In genomic region chr4:3385719-3386440, GRCh38 we compare ENCODE assay signal across 13 cellular contexts. TPM values are rescaled to one million over a fixed set of nuclear protein-coding genes. Genes with fewer than 3 reads are reported as not detected.
DNase-seq lines count a peak whose midpoint lies in the region; ATAC-seq and TF ChIP-seq lines count a peak whose summit lies in the region.
"Had no signal": no experiment of that assay in that cellular context is flagged by ENCODE, and none has a peak within 500 bp of the region (broad histone marks: within the 10 kb centered on the region; RNA-seq: fewer than 3 reads in every experiment).

No MANE protein-coding gene starts in this region.

- H3K9me3 Mint-ChIP-seq in activated CD8-positive, alpha-beta T cell treated with anti-CD3 and anti-CD28 coated beads, Interleukin-2, amount 10 ng/mL, durations not matched to agents 7 days and 5 days (ENCODE audit: insufficient read depth), result peaks cover 7% of the 10 kb centered on the region
- peaks cover 3% of the 10 kb centered on the region for H3K9me3 Mint-ChIP-seq in activated CD8-positive, alpha-beta T cell treated with anti-CD3 and anti-CD28 coated beads for 36 hours
- peaks cover 8% of the 10 kb centered on the region for H3K9me3 Mint-ChIP-seq in endodermal cell
- H3K9me3 Mint-ChIP-seq in natural killer cell treated with Interleukin-12 subunit alpha and Interleukin-12 subunit beta and Interleukin-15 and Interleukin-18, amount 100 ng/mL, for 72 hours, result peaks cover 3% of the 10 kb centered on the region

- H3K27ac ChIP-seq in endodermal cell (ENCODE audit: low read depth, low read length) (no peak overlapping the region), upper lobe of left lung (peak overlapping the region; percentile 81 to 94 (median 84))
- H3K27ac ChIP-seq: WERI-Rb-1 had no signal

- H3K4me3 ChIP-seq in endodermal cell (ENCODE audit: low read length) (no peak overlapping the region), upper lobe of left lung (peak overlapping the region in 3 of 4 donors; percentile 24 to 38 (median 37))

- DNase-seq in activated CD8-positive, alpha-beta T cell treated with anti-CD3 and anti-CD28 coated beads, Interleukin-2, amount 10 ng/mL, durations not matched to agents 7 days and 5 days, result no peak
- DNase-seq in activated CD8-positive, alpha-beta T cell treated with anti-CD3 and anti-CD28 coated beads for 36 hours, result no peak
- peak; percentile 41 for DNase-seq in endodermal cell
- no peak for DNase-seq in natural killer cell treated with Interleukin-12 subunit alpha and Interleukin-12 subunit beta and Interleukin-15 and Interleukin-18, amount 100 ng/mL, for 72 hours (ENCODE audit: low spot score)
- DNase-seq in upper lobe of left lung, result peak in 1 of 2 donors; percentile 90
- no peak for DNase-seq in glomerular visceral epithelial cell (ENCODE audit: extremely low spot score)
- no peak for DNase-seq in activated CD8-positive, alpha-beta memory T cell treated with anti-CD3 and anti-CD28 coated beads for 24 hours
- DNase-seq: activated naive CD4-positive, alpha-beta T cell treated with anti-CD3 and anti-CD28 coated beads, Interleukin-2, amount 50 U/mL, for 16 hours; NCI-H1694; WERI-Rb-1 had no signal

- ATAC-seq in activated CD8-positive, alpha-beta T cell treated with anti-CD3 and anti-CD28 coated beads, Interleukin-2, amount 10 ng/mL, durations not matched to agents 7 days and 5 days, result no peak
- ATAC-seq in activated CD8-positive, alpha-beta T cell treated with anti-CD3 and anti-CD28 coated beads for 36 hours, result no peak
- ATAC-seq in natural killer cell treated with Interleukin-12 subunit alpha and Interleukin-12 subunit beta and Interleukin-15 and Interleukin-18, amount 100 ng/mL, for 72 hours, result peak in 1 of 2 donors; percentile 17
- ATAC-seq in upper lobe of left lung (ENCODE audit: low FRiP score in 2 of 2) (peak; percentile 30 to 34), GM19023 (IDR thresholded peaks at IDR 0.05; ENCODE audit: unreplicated experiment) (no peak)

- TF ChIP-seq EP300 in upper lobe of left lung (IDR thresholded peaks at IDR 0.05), result no peak

- TF ChIP-seq CTCF in activated CD8-positive, alpha-beta T cell treated with anti-CD3 and anti-CD28 coated beads for 36 hours (IDR thresholded peaks at IDR 0.05), result no peak
- TF ChIP-seq CTCF in endodermal cell (conservative IDR thresholded peaks at IDR 0.05) (no peak), upper lobe of left lung (IDR thresholded peaks at IDR 0.05) (no peak)

- peaks cover 12% of the 10 kb centered on the region for H3K4me1 Mint-ChIP-seq in activated CD8-positive, alpha-beta T cell treated with anti-CD3 and anti-CD28 coated beads, Interleukin-2, amount 10 ng/mL, durations not matched to agents 7 days and 5 days (ENCODE audit: low read depth)
- H3K4me1 Mint-ChIP-seq in activated CD8-positive, alpha-beta T cell treated with anti-CD3 and anti-CD28 coated beads for 36 hours (ENCODE audit: low read depth), result peaks cover 2% of the 10 kb centered on the region
- peaks cover 31% of the 10 kb centered on the region for H3K4me1 Mint-ChIP-seq in endodermal cell
- H3K4me1 Mint-ChIP-seq in natural killer cell treated with Interleukin-12 subunit alpha and Interleukin-12 subunit beta and Interleukin-15 and Interleukin-18, amount 100 ng/mL, for 72 hours (ENCODE audit: low read depth in 2 of 2), result peaks cover 7 to 27% of the 10 kb centered on the region in 2 donors

- peaks cover 5% of the 10 kb centered on the region for H3K36me3 Mint-ChIP-seq in activated CD8-positive, alpha-beta T cell treated with anti-CD3 and anti-CD28 coated beads, Interleukin-2, amount 10 ng/mL, durations not matched to agents 7 days and 5 days (ENCODE audit: low read depth)
- peaks cover 2% of the 10 kb centered on the region for H3K36me3 Mint-ChIP-seq in activated CD8-positive, alpha-beta T cell treated with anti-CD3 and anti-CD28 coated beads for 36 hours (ENCODE audit: low read depth)
- H3K36me3 Mint-ChIP-seq in endodermal cell (ENCODE audit: low read depth), result peaks cover 8% of the 10 kb centered on the region
- peaks cover 6% of the 10 kb centered on the region for H3K36me3 Mint-ChIP-seq in natural killer cell treated with Interleukin-12 subunit alpha and Interleukin-12 subunit beta and Interleukin-15 and Interleukin-18, amount 100 ng/mL, for 72 hours

- POLR2A ChIA-PET in activated CD8-positive, alpha-beta T cell treated with anti-CD3 and anti-CD28 coated beads, Interleukin-2, amount 10 ng/mL, durations not matched to agents 7 days and 5 days (lab: Charles Lee), result no interaction called here
- POLR2A ChIA-PET in activated CD8-positive, alpha-beta T cell treated with anti-CD3 and anti-CD28 coated beads for 36 hours (lab: Charles Lee), result no interaction called here

- H3K9ac ChIP-seq in endodermal cell (ENCODE audit: extremely low read depth, low read length, poor library complexity, severe bottlenecking), result no peak overlapping the region

- peaks cover 7% of the 10 kb centered on the region for H3K27me3 Mint-ChIP-seq in activated CD8-positive, alpha-beta T cell treated with anti-CD3 and anti-CD28 coated beads, Interleukin-2, amount 10 ng/mL, durations not matched to agents 7 days and 5 days (ENCODE audit: low read depth)
- peaks cover 3% of the 10 kb centered on the region for H3K27me3 Mint-ChIP-seq in activated CD8-positive, alpha-beta T cell treated with anti-CD3 and anti-CD28 coated beads for 36 hours
- H3K27me3 Mint-ChIP-seq in endodermal cell (ENCODE audit: insufficient read depth), result no peaks in the 10 kb centered on the region
- H3K27me3 Mint-ChIP-seq in natural killer cell treated with Interleukin-12 subunit alpha and Interleukin-12 subunit beta and Interleukin-15 and Interleukin-18, amount 100 ng/mL, for 72 hours, result peaks cover 0 to 19% of the 10 kb centered on the region in 2 donors

- intact Hi-C loops in activated CD8-positive, alpha-beta T cell treated with anti-CD3 and anti-CD28 coated beads for 36 hours (cut with micrococcal nuclease), result no loop called here

- H3K9me3 ChIP-seq in endodermal cell (ENCODE audit: control insufficient read depth, low read length) (peaks cover 5% of the 10 kb centered on the region), upper lobe of left lung (no peaks in the 10 kb centered on the region)

- H3K4me1 ChIP-seq in endodermal cell (ENCODE audit: control insufficient read depth, insufficient read depth, low read length), result peaks cover 7% of the 10 kb centered on the region
- H3K4me1 ChIP-seq in upper lobe of left lung, result peaks cover 29 to 47% (median 39%) of the 10 kb centered on the region in 4 donors

- no peak for TF ChIP-seq POLR2A in upper lobe of left lung (IDR thresholded peaks at IDR 0.05)

- H3K27ac Mint-ChIP-seq in activated CD8-positive, alpha-beta T cell treated with anti-CD3 and anti-CD28 coated beads, Interleukin-2, amount 10 ng/mL, durations not matched to agents 7 days and 5 days, result peak overlapping the region; percentile 64
- H3K27ac Mint-ChIP-seq in activated CD8-positive, alpha-beta T cell treated with anti-CD3 and anti-CD28 coated beads for 36 hours, result no peak overlapping the region
- peak overlapping the region; percentile 24 for H3K27ac Mint-ChIP-seq in endodermal cell
- peak overlapping the region in 1 of 2 donors; percentile 85 for H3K27ac Mint-ChIP-seq in natural killer cell treated with Interleukin-12 subunit alpha and Interleukin-12 subunit beta and Interleukin-15 and Interleukin-18, amount 100 ng/mL, for 72 hours

- CTCF ChIA-PET in activated CD8-positive, alpha-beta T cell treated with anti-CD3 and anti-CD28 coated beads, Interleukin-2, amount 10 ng/mL, durations not matched to agents 7 days and 5 days (lab: Charles Lee), result no interaction called here
- CTCF ChIA-PET in activated CD8-positive, alpha-beta T cell treated with anti-CD3 and anti-CD28 coated beads for 36 hours (lab: Charles Lee), result no interaction called here

- no peaks in the 10 kb centered on the region for H3K36me3 ChIP-seq in endodermal cell (ENCODE audit: control insufficient read depth, insufficient read depth, low read length)
- H3K36me3 ChIP-seq in upper lobe of left lung, result no peaks in the 10 kb centered on the region
- H3K36me3 ChIP-seq: WERI-Rb-1 had no signal

- WGBS in endodermal cell (ENCODE audit: insufficient coverage in 1 of 2, insufficient read length in 1 of 2), 2 experiments, result 93 to 99% methylated on average over 16 to 22 of the region's 22 CpGs
- 75 to 83% methylated on average over 13 to 22 of the region's 22 CpGs for WGBS in upper lobe of left lung, 2 donors

- no peaks in the 10 kb centered on the region for H3K27me3 ChIP-seq in endodermal cell (ENCODE audit: control insufficient read depth, insufficient read depth, low read length, poor library complexity, severe bottlenecking)
- no peaks in the 10 kb centered on the region for H3K27me3 ChIP-seq in upper lobe of left lung

- H3K4me3 Mint-ChIP-seq in activated CD8-positive, alpha-beta T cell treated with anti-CD3 and anti-CD28 coated beads, Interleukin-2, amount 10 ng/mL, durations not matched to agents 7 days and 5 days, result no peak overlapping the region
- H3K4me3 Mint-ChIP-seq in activated CD8-positive, alpha-beta T cell treated with anti-CD3 and anti-CD28 coated beads for 36 hours, result no peak overlapping the region
- H3K4me3 Mint-ChIP-seq in endodermal cell, result no peak overlapping the region
- H3K4me3 Mint-ChIP-seq in natural killer cell treated with Interleukin-12 subunit alpha and Interleukin-12 subunit beta and Interleukin-15 and Interleukin-18, amount 100 ng/mL, for 72 hours, result peak overlapping the region; percentile 48

RNA-seq across cellular contexts. Expression of gene HGFAC, which starts 55.9 kb away (rescaled TPM):
- not detected for total RNA-seq in activated CD8-positive, alpha-beta T cell treated with anti-CD3 and anti-CD28 coated beads, Interleukin-2, amount 10 ng/mL, durations not matched to agents 7 days and 5 days
- total RNA-seq in activated CD8-positive, alpha-beta T cell treated with anti-CD3 and anti-CD28 coated beads for 36 hours, result not detected
- under 1 TPM in 1 of 2 donors, not detected in 1; 0.46 TPM for total RNA-seq in endodermal cell
- polyA plus RNA-seq in endodermal cell (2013, experiment 1 of 2), result 0.93 TPM
- polyA plus RNA-seq in endodermal cell (2013, experiment 2 of 2), result 0.50 TPM
- not detected for total RNA-seq in natural killer cell treated with Interleukin-12 subunit alpha and Interleukin-12 subunit beta and Interleukin-15 and Interleukin-18, amount 100 ng/mL, for 72 hours
- total RNA-seq in upper lobe of left lung, result 1 to 10 TPM in 2 of 6 donors, under 1 TPM in 3, not detected in 1; 0.20 to 1.1 (median 0.49) TPM
- total RNA-seq: Daoy, kidney epithelial cell had no signal

Comparison
In these comparisons a context has a peak if more than half of its experiments do, and no peak if none do; other contexts are left out.
1. ATAC-seq: peak in upper lobe of left lung (2 of 2); none in activated CD8-positive, alpha-beta T cell treated with anti-CD3 and anti-CD28 coated beads, Interleukin-2, amount 10 ng/mL, durations not matched to agents 7 days and 5 days (single experiment), activated CD8-positive, alpha-beta T cell treated with anti-CD3 and anti-CD28 coated beads for 36 hours (single experiment) and GM19023 (single experiment).